In the genomic region with DNA sequence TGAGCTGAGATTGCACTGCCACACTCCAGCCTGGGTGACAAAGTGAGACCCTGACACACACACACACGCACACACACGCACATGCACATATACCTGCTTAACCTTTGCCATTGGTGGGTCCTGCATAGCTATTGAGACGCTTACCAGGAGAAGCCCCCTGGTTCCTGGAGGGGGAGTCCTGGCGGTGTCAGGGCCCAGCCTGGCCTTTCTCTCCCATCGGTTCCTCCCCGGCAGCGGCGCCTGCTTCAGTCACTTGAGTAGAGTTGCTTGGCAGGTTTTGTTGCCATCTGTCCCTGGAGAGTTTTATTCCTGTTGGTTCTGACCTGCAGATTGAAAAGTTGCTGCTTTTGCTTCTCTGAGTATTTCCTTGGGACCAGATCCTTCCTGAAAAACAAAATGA, we compare ENCODE assay signal across 1 cellular context.
TF ChIP-seq lines count a peak whose summit lies in the region.

No MANE protein-coding gene starts in this region.

TF ChIP-seq in GM23338, 12 proteins besides CTCF, POLR2A, EP300 and RAD21 (continued from another document):
- TF ChIP-seq, protein P1, sequence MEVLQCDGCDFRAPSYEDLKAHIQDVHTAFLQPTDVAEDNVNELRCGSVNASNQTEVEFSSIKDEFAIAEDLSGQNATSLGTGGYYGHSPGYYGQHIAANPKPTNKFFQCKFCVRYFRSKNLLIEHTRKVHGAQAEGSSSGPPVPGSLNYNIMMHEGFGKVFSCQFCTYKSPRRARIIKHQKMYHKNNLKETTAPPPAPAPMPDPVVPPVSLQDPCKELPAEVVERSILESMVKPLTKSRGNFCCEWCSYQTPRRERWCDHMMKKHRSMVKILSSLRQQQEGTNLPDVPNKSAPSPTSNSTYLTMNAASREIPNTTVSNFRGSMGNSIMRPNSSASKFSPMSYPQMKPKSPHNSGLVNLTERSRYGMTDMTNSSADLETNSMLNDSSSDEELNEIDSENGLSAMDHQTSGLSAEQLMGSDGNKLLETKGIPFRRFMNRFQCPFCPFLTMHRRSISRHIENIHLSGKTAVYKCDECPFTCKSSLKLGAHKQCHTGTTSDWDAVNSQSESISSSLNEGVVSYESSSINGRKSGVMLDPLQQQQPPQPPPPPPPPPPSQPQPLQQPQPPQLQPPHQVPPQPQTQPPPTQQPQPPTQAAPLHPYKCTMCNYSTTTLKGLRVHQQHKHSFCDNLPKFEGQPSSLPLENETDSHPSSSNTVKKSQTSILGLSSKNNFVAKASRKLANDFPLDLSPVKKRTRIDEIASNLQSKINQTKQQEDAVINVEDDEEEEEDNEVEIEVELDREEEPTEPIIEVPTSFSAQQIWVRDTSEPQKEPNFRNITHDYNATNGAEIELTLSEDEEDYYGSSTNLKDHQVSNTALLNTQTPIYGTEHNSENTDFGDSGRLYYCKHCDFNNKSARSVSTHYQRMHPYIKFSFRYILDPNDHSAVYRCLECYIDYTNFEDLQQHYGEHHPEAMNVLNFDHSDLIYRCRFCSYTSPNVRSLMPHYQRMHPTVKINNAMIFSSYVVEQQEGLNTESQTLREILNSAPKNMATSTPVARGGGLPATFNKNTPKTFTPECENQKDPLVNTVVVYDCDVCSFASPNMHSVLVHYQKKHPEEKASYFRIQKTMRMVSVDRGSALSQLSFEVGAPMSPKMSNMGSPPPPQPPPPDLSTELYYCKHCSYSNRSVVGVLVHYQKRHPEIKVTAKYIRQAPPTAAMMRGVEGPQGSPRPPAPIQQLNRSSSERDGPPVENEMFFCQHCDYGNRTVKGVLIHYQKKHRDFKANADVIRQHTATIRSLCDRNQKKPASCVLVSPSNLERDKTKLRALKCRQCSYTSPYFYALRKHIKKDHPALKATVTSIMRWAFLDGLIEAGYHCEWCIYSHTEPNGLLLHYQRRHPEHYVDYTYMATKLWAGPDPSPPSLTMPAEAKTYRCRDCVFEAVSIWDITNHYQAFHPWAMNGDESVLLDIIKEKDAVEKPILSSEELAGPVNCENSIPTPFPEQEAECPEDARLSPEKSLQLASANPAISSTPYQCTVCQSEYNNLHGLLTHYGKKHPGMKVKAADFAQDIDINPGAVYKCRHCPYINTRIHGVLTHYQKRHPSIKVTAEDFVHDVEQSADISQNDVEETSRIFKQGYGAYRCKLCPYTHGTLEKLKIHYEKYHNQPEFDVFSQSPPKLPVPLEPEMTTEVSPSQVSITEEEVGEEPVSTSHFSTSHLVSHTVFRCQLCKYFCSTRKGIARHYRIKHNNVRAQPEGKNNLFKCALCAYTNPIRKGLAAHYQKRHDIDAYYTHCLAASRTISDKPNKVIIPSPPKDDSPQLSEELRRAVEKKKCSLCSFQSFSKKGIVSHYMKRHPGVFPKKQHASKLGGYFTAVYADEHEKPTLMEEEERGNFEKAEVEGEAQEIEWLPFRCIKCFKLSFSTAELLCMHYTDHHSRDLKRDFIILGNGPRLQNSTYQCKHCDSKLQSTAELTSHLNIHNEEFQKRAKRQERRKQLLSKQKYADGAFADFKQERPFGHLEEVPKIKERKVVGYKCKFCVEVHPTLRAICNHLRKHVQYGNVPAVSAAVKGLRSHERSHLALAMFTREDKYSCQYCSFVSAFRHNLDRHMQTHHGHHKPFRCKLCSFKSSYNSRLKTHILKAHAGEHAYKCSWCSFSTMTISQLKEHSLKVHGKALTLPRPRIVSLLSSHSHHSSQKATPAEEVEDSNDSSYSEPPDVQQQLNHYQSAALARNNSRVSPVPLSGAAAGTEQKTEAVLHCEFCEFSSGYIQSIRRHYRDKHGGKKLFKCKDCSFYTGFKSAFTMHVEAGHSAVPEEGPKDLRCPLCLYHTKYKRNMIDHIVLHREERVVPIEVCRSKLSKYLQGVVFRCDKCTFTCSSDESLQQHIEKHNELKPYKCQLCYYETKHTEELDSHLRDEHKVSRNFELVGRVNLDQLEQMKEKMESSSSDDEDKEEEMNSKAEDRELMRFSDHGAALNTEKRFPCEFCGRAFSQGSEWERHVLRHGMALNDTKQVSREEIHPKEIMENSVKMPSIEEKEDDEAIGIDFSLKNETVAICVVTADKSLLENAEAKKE (CRISPR knock-in tag; IDR thresholded peaks at IDR 0.05) = no peak
- TF ChIP-seq NANOG (IDR thresholded peaks at IDR 0.05; ENCODE audit: borderline replicate concordance) (no peak), EZH2 (IDR thresholded peaks at IDR 0.05; ENCODE audit: low read depth, unreplicated experiment) (no peak), POLR2AphosphoS5 (IDR thresholded peaks at IDR 0.05; ENCODE audit: low read depth) (no peak), STAT1 (IDR thresholded peaks at IDR 0.05; ENCODE audit: unreplicated experiment) (no peak), JUNB (IDR thresholded peaks at IDR 0.05; ENCODE audit: unreplicated experiment) (no peak), EZH2phosphoT487 (IDR thresholded peaks at IDR 0.05; ENCODE audit: unreplicated experiment) (no peak), ZNF331 (CRISPR knock-in tag; IDR thresholded peaks at IDR 0.05; ENCODE audit: low read depth) (no peak)
- TF ChIP-seq, protein P2, sequence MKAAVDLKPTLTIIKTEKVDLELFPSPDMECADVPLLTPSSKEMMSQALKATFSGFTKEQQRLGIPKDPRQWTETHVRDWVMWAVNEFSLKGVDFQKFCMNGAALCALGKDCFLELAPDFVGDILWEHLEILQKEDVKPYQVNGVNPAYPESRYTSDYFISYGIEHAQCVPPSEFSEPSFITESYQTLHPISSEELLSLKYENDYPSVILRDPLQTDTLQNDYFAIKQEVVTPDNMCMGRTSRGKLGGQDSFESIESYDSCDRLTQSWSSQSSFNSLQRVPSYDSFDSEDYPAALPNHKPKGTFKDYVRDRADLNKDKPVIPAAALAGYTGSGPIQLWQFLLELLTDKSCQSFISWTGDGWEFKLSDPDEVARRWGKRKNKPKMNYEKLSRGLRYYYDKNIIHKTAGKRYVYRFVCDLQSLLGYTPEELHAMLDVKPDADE (IDR thresholded peaks at IDR 0.05) = no peak
